20 cellular contexts compared by ENCODE assay signal in the genomic region with DNA sequence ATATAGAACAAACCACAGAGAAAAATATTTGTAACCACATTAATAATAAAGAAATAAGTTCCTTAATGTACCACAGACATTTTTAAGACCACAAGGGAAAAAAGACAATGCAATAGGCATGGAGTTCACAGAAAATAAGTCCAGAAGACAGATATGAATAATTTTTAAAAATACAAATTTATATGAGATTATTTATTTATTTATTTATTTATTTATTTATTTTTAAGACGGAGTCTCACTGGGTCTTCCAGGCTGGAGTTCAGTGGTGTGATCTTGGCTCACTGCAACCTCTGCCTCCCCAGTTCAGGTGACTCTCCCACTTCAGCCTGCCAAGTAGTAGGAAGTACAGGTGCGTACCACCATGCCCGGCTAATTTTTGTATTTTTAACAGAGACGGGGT.
"Had no signal": no experiment of that assay in that cellular context is flagged by ENCODE, and none has a peak within 500 bp of the region (broad histone marks: within the 10 kb centered on the region; RNA-seq: fewer than 3 reads in every experiment).

No MANE protein-coding gene starts in this region.

- DNase-seq: Kasumi-1, MM.1S, NCI-H1092 treated with DMSO at 0.1 percent for 48 hours, NCI-H1436, NCI-H187, NCI-H2029, NCI-H2081 treated with DMSO at 0.1 percent for 48 hours, NCI-H2171, NCI-H226, NCI-H446, NCI-H510A, NCI-H524 treated with DMSO at 0.1 percent for 48 hours, NCI-H69, NCI-H774, Right ventricle myocardium superior, RPMI8226, SIG-M5 had no signal

- H3K9me3 Mint-ChIP-seq: IgD-negative memory B cell had no signal

- FAIRE-seq: HTR-8/SVneo, K562 had no signal

- H3K27me3 Mint-ChIP-seq: IgD-negative memory B cell had no signal

- ATAC-seq: K562 had no signal

- H3K36me3 Mint-ChIP-seq: IgD-negative memory B cell had no signal

- H3K27ac Mint-ChIP-seq: IgD-negative memory B cell had no signal

- H3K4me3 Mint-ChIP-seq: IgD-negative memory B cell had no signal
